In genomic region chr14:49892301-49892635, GRCh38 we compare ENCODE assay signal across 8 cellular contexts. TPM values are rescaled to one million over a fixed set of nuclear protein-coding genes. Genes with fewer than 3 reads are reported as not detected.
DNase-seq lines count a peak whose midpoint lies in the region; ATAC-seq, FAIRE-seq and TF ChIP-seq lines count a peak whose summit lies in the region.

No MANE protein-coding gene starts in this region.

- H4K20me1 ChIP-seq in BLaER1: peaks cover 43% of the 10 kb centered on the region

- no peak for FAIRE-seq in urothelium cell line (lab: Jason Lieb, UNC)

- H3K27ac ChIP-seq in BLaER1 (peak overlapping the region; percentile 99), esophagus muscularis mucosa (replicated peaks in 1 of 4) (peak overlapping the region; percentile 99 to 100 (median 100)), muscle layer of colon (ENCODE audit: low read depth, low read length) (peak overlapping the region; percentile 99)

- peak overlapping the region; percentile 93 for H3K27ac Mint-ChIP-seq in activated CD4-positive, alpha-beta memory T cell treated with anti-CD3 and anti-CD28 coated beads for 36 hours

- H3K9ac ChIP-seq in BLaER1: peak overlapping the region; percentile 98
- peak overlapping the region; percentile 77 for H3K9ac ChIP-seq in muscle layer of colon (ENCODE audit: low read length)

- CTCF ChIA-PET in activated CD4-positive, alpha-beta memory T cell treated with anti-CD3 and anti-CD28 coated beads for 36 hours (lab: Charles Lee): interaction anchor here (0.8 to 5.4 kb wide), 7 partner anchors 11 to 154 kb away, joined by 3 to 28 read pairs (median 7); no protein-coding TSS in a partner anchor

- H3K9me3 ChIP-seq in BLaER1 (no peaks in the 10 kb centered on the region), esophagus muscularis mucosa (no peaks in the 10 kb centered on the region), muscle layer of colon (ENCODE audit: low read length) (no peaks in the 10 kb centered on the region)

- H3K36me3 ChIP-seq in BLaER1 (peaks cover 22% of the 10 kb centered on the region; the same call in 1 of the 2 replicates), esophagus muscularis mucosa (peaks cover 0 to 18% (median 3%) of the 10 kb centered on the region in 4 donors), muscle layer of colon (ENCODE audit: insufficient read depth, low read length) (peaks cover 11% of the 10 kb centered on the region)

- POLR2A ChIA-PET in activated CD4-positive, alpha-beta memory T cell treated with anti-CD3 and anti-CD28 coated beads for 36 hours (lab: Charles Lee): interaction anchor here (0.7 to 4.3 kb wide), 18 partner anchors 10 to 271 kb away, joined by 3 to 84 read pairs (median 6); partner anchors contain the start of genes MGAT2, RPL36AL and VCPKMT

- no peaks in the 10 kb centered on the region for H3K9me3 Mint-ChIP-seq in activated CD4-positive, alpha-beta memory T cell treated with anti-CD3 and anti-CD28 coated beads for 36 hours

- peak; percentile 68 for TF ChIP-seq EP300 in esophagus muscularis mucosa (IDR thresholded peaks at IDR 0.05)

- peak overlapping the region; percentile 82 for H3K4me2 ChIP-seq in BLaER1

- peaks cover 18% of the 10 kb centered on the region for H3K4me1 Mint-ChIP-seq in activated CD4-positive, alpha-beta memory T cell treated with anti-CD3 and anti-CD28 coated beads for 36 hours (ENCODE audit: low read depth)

- peaks cover 47% of the 10 kb centered on the region for H3K36me3 Mint-ChIP-seq in activated CD4-positive, alpha-beta memory T cell treated with anti-CD3 and anti-CD28 coated beads for 36 hours

- 2% methylated on average over 12 of the region's 12 CpGs for whole genome bisulfite sequencing in esophagus muscularis mucosa

- intact Hi-C loops in activated CD4-positive, alpha-beta memory T cell treated with anti-CD3 and anti-CD28 coated beads for 36 hours (cut with micrococcal nuclease): loop anchor here (1.0 to 2.0 kb wide), 8 partner anchors 13 to 339 kb away; partner anchors contain the start of genes MGAT2, RPL36AL, SOS2 and VCPKMT
- intact Hi-C loops in esophagus muscularis mucosa (cut with DNase I): loop anchor here (5.0 kb wide), 3 partner anchors 80 to 210 kb away; no protein-coding TSS in a partner anchor

- peak overlapping the region; percentile 90 for H3K4me3 Mint-ChIP-seq in activated CD4-positive, alpha-beta memory T cell treated with anti-CD3 and anti-CD28 coated beads for 36 hours

- DNase-seq in NCI-H510A (lab: John Stamatoyannopoulos, UW): peak; percentile 30
- peak; percentile 69 for DNase-seq in activated CD4-positive, alpha-beta memory T cell treated with anti-CD3 and anti-CD28 coated beads for 36 hours
- DNase-seq in esophagus muscularis mucosa (ENCODE audit: extremely low spot score): peak; percentile 91
- peak; percentile 87 for DNase-seq in urothelium cell line (ENCODE audit: low spot score)

- H3K4me1 ChIP-seq in BLaER1: peaks cover 37% of the 10 kb centered on the region
- H3K4me1 ChIP-seq in esophagus muscularis mucosa: peaks cover 34 to 42% (median 41%) of the 10 kb centered on the region in 4 donors
- peaks cover 32% of the 10 kb centered on the region for H3K4me1 ChIP-seq in muscle layer of colon (ENCODE audit: insufficient read depth, low read length)

- ATAC-seq in GM18870 (IDR thresholded peaks at IDR 0.05; ENCODE audit: unreplicated experiment) (peak; percentile 18), HG03280 (IDR thresholded peaks at IDR 0.05; ENCODE audit: unreplicated experiment) (peak; percentile 33)

- TF ChIP-seq CTCF in esophagus muscularis mucosa (IDR thresholded peaks at IDR 0.05): peak in 1 of 3 experiments; percentile 2

- H3K27me3 Mint-ChIP-seq in activated CD4-positive, alpha-beta memory T cell treated with anti-CD3 and anti-CD28 coated beads for 36 hours: no peaks in the 10 kb centered on the region

- H3K27me3 ChIP-seq in BLaER1 (no peaks in the 10 kb centered on the region), esophagus muscularis mucosa (no peaks in the 10 kb centered on the region), muscle layer of colon (ENCODE audit: control insufficient read depth in 1 of 2, insufficient read depth in 2 of 2, low read length in 2 of 2) (no peaks in the 10 kb centered on the region)

- no peak for TF ChIP-seq POLR2A in esophagus muscularis mucosa (IDR thresholded peaks at IDR 0.05; ENCODE audit: low read depth)

- H3K4me3 ChIP-seq in BLaER1 (peak overlapping the region; percentile 88), esophagus muscularis mucosa (peak overlapping the region; percentile 84 to 99 (median 95)), muscle layer of colon (ENCODE audit: low read depth in 1 of 2, low read length in 2 of 2) (peak overlapping the region; percentile 98 to 100)

RNA-seq across cellular contexts. Expression of gene ARF6, which starts 0.6 kb away (rescaled TPM):
- total RNA-seq in activated CD4-positive, alpha-beta memory T cell treated with anti-CD3 and anti-CD28 coated beads for 36 hours: 100 to 1,000 TPM; 198 to 202 TPM
- total RNA-seq in esophagus muscularis mucosa: 10 to 100 TPM; 41.5 to 66.4 (median 51.7) TPM

RNA-seq across cellular contexts. Expression of gene NEMF, which starts 39.7 kb away (rescaled TPM):
- 10 to 100 TPM; 63.6 to 71.0 TPM for total RNA-seq in activated CD4-positive, alpha-beta memory T cell treated with anti-CD3 and anti-CD28 coated beads for 36 hours
- total RNA-seq in esophagus muscularis mucosa: 10 to 100 TPM; 40.6 to 71.0 (median 56.4) TPM

Comparison
In these comparisons a context has a peak if more than half of its experiments do, and no peak if none do; other contexts are left out.
1. Peak in every context shown above with its lines: DNase-seq, ATAC-seq, H3K4me3 ChIP-seq and H3K27ac ChIP-seq.
2. DNase-seq: peak in every context shown above with its lines; median percentile 91 in esophagus muscularis mucosa; 87 in urothelium cell line; 69 in activated CD4-positive, alpha-beta memory T cell treated with anti-CD3 and anti-CD28 coated beads for 36 hours; 30 in NCI-H510A.